8 cellular contexts compared by ENCODE assay signal in genomic region chr12:130041983-130042812, GRCh38.
A peak's percentile ranks its signal among the peaks of the same experiment; 100 is the strongest.
DNase-seq lines count a peak whose midpoint lies in the region; ATAC-seq, FAIRE-seq and TF ChIP-seq lines count a peak whose summit lies in the region.

No MANE protein-coding gene starts in this region.

- CTCF ChIA-PET in HEK293T (lab: Yijun Ruan, JAX) = interaction anchor here (0.6 to 1.2 kb wide), 4 partner anchors 10 to 302 kb away, joined by 3 to 4 read pairs (median 4); no protein-coding TSS in a partner anchor
- CTCF ChIA-PET in activated CD8-positive, alpha-beta T cell treated with anti-CD3 and anti-CD28 coated beads, Interleukin-2, amount 10 ng/mL, durations not matched to agents 7 days and 5 days (lab: Charles Lee) = interaction anchor here (1.1 to 1.5 kb wide), 4 partner anchors 16 to 706 kb away, joined by 3 to 4 read pairs (median 4); no protein-coding TSS in a partner anchor

- peak; percentile 83 for DNase-seq in HEK293T (ENCODE audit: extremely low spot score)
- DNase-seq in activated CD8-positive, alpha-beta T cell treated with anti-CD3 and anti-CD28 coated beads, Interleukin-2, amount 10 ng/mL, durations not matched to agents 7 days and 5 days = peak; percentile 40
- peak; percentile 74 for DNase-seq in cardiac septum (ENCODE audit: low spot score)
- DNase-seq in gastrocnemius medialis = no peak
- no peak for DNase-seq in GM12892 (ENCODE audit: insufficient read length)
- no peak for DNase-seq in GDM1 (lab: John Stamatoyannopoulos, UW)

- in situ Hi-C loops in gastrocnemius medialis (cut with MboI; ENCODE audit: low sequenced_read_pairs in 4 of 4) = loop anchor here in 1 of 4 donors (25.0 kb wide), 1 partner anchor 695 kb away; no protein-coding TSS in a partner anchor

- no peak for TF ChIP-seq POLR2A in gastrocnemius medialis (IDR thresholded peaks at IDR 0.05)
- no peak for TF ChIP-seq POLR2A in GM12892 (IDR thresholded peaks at IDR 0.05; ENCODE audit: low read depth, low read length)

- H3K36me3 ChIP-seq in gastrocnemius medialis = no peaks in the 10 kb centered on the region

- H3K27me3 Mint-ChIP-seq in activated CD8-positive, alpha-beta T cell treated with anti-CD3 and anti-CD28 coated beads, Interleukin-2, amount 10 ng/mL, durations not matched to agents 7 days and 5 days (ENCODE audit: low read depth) = peaks cover 15% of the 10 kb centered on the region

- POLR2A ChIA-PET in HEK293T (lab: Yijun Ruan, JAX) = no interaction called here
- POLR2A ChIA-PET in activated CD8-positive, alpha-beta T cell treated with anti-CD3 and anti-CD28 coated beads, Interleukin-2, amount 10 ng/mL, durations not matched to agents 7 days and 5 days (lab: Charles Lee) = no interaction called here

- no peak for FAIRE-seq in GM12892 (lab: Jason Lieb, UNC)

- H3K4me3 ChIP-seq in gastrocnemius medialis = no peak overlapping the region

- H3K9me3 ChIP-seq in gastrocnemius medialis = no peaks in the 10 kb centered on the region

- TF ChIP-seq CTCF in 22Rv1 (IDR thresholded peaks at IDR 0.05) (peak; percentile 92), gastrocnemius medialis (IDR thresholded peaks at IDR 0.05 in 4 of 5, conservative IDR thresholded peaks at IDR 0.05 in 1 of 5) (peak in 4 of 5 experiments; percentile 40 to 64 (median 56))

- H3K27ac ChIP-seq in 22Rv1 = no peak overlapping the region
- no peak overlapping the region for H3K27ac ChIP-seq in gastrocnemius medialis

- H3K4me3 Mint-ChIP-seq in activated CD8-positive, alpha-beta T cell treated with anti-CD3 and anti-CD28 coated beads, Interleukin-2, amount 10 ng/mL, durations not matched to agents 7 days and 5 days = no peak overlapping the region

- H3K27me3 ChIP-seq in gastrocnemius medialis = peaks cover 3 to 23% (median 15%) of the 10 kb centered on the region in 3 donors

- H3K4me1 ChIP-seq in gastrocnemius medialis = no peaks in the 10 kb centered on the region

- intact Hi-C loops in cardiac septum (cut with DNase I) = no loop called here
- intact Hi-C loops in gastrocnemius medialis (cut with DNase I; ENCODE audit: low total_unique reads) = loop anchor here (5.0 kb wide), 1 partner anchor 705 kb away; no protein-coding TSS in a partner anchor

- no peak for ATAC-seq in activated CD8-positive, alpha-beta T cell treated with anti-CD3 and anti-CD28 coated beads, Interleukin-2, amount 10 ng/mL, durations not matched to agents 7 days and 5 days
- ATAC-seq in gastrocnemius medialis (no peak), GM21381 (IDR thresholded peaks at IDR 0.05; ENCODE audit: unreplicated experiment) (no peak)

- peaks cover under 1% of the 10 kb centered on the region for H3K4me1 Mint-ChIP-seq in activated CD8-positive, alpha-beta T cell treated with anti-CD3 and anti-CD28 coated beads, Interleukin-2, amount 10 ng/mL, durations not matched to agents 7 days and 5 days (ENCODE audit: low read depth)

- H3K9me3 Mint-ChIP-seq in activated CD8-positive, alpha-beta T cell treated with anti-CD3 and anti-CD28 coated beads, Interleukin-2, amount 10 ng/mL, durations not matched to agents 7 days and 5 days (ENCODE audit: insufficient read depth) = peaks cover 7% of the 10 kb centered on the region

- no peak overlapping the region for H3K27ac Mint-ChIP-seq in activated CD8-positive, alpha-beta T cell treated with anti-CD3 and anti-CD28 coated beads, Interleukin-2, amount 10 ng/mL, durations not matched to agents 7 days and 5 days

- H3K36me3 Mint-ChIP-seq in activated CD8-positive, alpha-beta T cell treated with anti-CD3 and anti-CD28 coated beads, Interleukin-2, amount 10 ng/mL, durations not matched to agents 7 days and 5 days (ENCODE audit: low read depth) = no peaks in the 10 kb centered on the region

TF ChIP-seq in HEK293T, 16 proteins besides CTCF, POLR2A, EP300 and RAD21:
- TF ChIP-seq ARNT (IDR thresholded peaks at IDR 0.05) = no peak
- peak; percentile 59; the same call in 1 of the 2 replicates for TF ChIP-seq CTBP1 (IDR thresholded peaks at IDR 0.05; ENCODE audit: borderline replicate concordance)
- no peak for TF ChIP-seq FOXA1 (IDR thresholded peaks at IDR 0.05)
- no peak for TF ChIP-seq TARDBP (IDR thresholded peaks at IDR 0.05)
- TF ChIP-seq ZNF384 (IDR thresholded peaks at IDR 0.05) = no peak
- TF ChIP-seq LEF1 (IDR thresholded peaks at IDR 0.05; ENCODE audit: borderline replicate concordance) = no peak
TF ChIP-seq in HEK293T: peak in this region for 1.

Comparison
In these comparisons a context has a peak if more than half of its experiments do, and no peak if none do; other contexts are left out.
1. DNase-seq: peak in HEK293T (single experiment), activated CD8-positive, alpha-beta T cell treated with anti-CD3 and anti-CD28 coated beads, Interleukin-2, amount 10 ng/mL, durations not matched to agents 7 days and 5 days (single experiment) and cardiac septum (single experiment); none in gastrocnemius medialis (0 of 2), GM12892 (single experiment) and GDM1 (single experiment).